In genomic region chr4:182556576-182556975, GRCh38 we compare ENCODE assay signal across 16 cellular contexts.
A peak's percentile ranks its signal among the peaks of the same experiment; 100 is the strongest.
DNase-seq lines count a peak whose midpoint lies in the region; ATAC-seq, FAIRE-seq and TF ChIP-seq lines count a peak whose summit lies in the region.
"Had no signal": no experiment of that assay in that cellular context is flagged by ENCODE, and none has a peak within 500 bp of the region (broad histone marks: within the 10 kb centered on the region; RNA-seq: fewer than 3 reads in every experiment).

No MANE protein-coding gene starts in this region.

- H3K4me1 ChIP-seq in NT2/D1 (ENCODE audit: insufficient read depth, insufficient read length) (no peaks in the 10 kb centered on the region), hepatocyte (ENCODE audit: insufficient read depth) (peaks cover 7% of the 10 kb centered on the region), HepG2 (ENCODE audit: insufficient read depth, low read length) (no peaks in the 10 kb centered on the region)

- TF ChIP-seq RAD21 in HepG2 (CRISPR knock-in tag; IDR thresholded peaks at IDR 0.05) = no peak

- ATAC-seq in Right ventricle myocardium superior (ENCODE audit: poor library complexity) (peak; percentile 34), Right ventricle myocardium inferior (no peak), HepG2 (no peak)
- ATAC-seq: stimulated activated naive CD8-positive, alpha-beta T cell treated with anti-CD3 and anti-CD28 coated beads, Interleukin-15, Interleukin-2, amounts not matched to agents 100 U/mL and 50 U/mL, for 24 hours had no signal

- in situ Hi-C loops in HepG2 (cut with HindIII; ENCODE audit: extremely low pct_ligation_motif_present, low pct_unique_long_range_greater_than_20kb) = no loop called here

- 57% methylated on average over 3 of the region's 3 CpGs for WGBS in hepatocyte (ENCODE audit: low lambda C conversion rate, missing lambda C conversion rate)
- WGBS in HepG2 (ENCODE audit: low lambda C conversion rate) = 6% methylated on average over 3 of the region's 3 CpGs

- TF ChIP-seq EP300 in HepG2 (IDR thresholded peaks at IDR 0.05; ENCODE audit: low read depth in 2 of 2, low read length in 2 of 2) (no peak), HepG2 (CRISPR knock-in tag; IDR thresholded peaks at IDR 0.05; ENCODE audit: borderline replicate concordance) (no peak)

- BruUV-seq in HepG2 (replicated peaks; lab: Mats Ljungman, UMichigan) = no TSS peak

- POLR2A ChIA-PET in HepG2 (lab: Yijun Ruan, JAX) = no interaction called here

- H3K9ac ChIP-seq in NT2/D1 (ENCODE audit: insufficient read length, low read depth) (peak overlapping the region; percentile 50), HepG2 (ENCODE audit: insufficient read depth, low read depth, low read length) (no peak overlapping the region)

- H3K36me3 ChIP-seq in NT2/D1 (ENCODE audit: insufficient read depth, insufficient read length, low read length) (no peaks in the 10 kb centered on the region), hepatocyte (replicated peaks; ENCODE audit: insufficient read depth, low read depth) (no peaks in the 10 kb centered on the region), HepG2 (replicated peaks in 1 of 2; ENCODE audit: control insufficient read depth in 1 of 2, insufficient read depth in 2 of 2, low read length in 2 of 2) (no peaks in the 10 kb centered on the region)

- CTCF ChIA-PET in HepG2 (lab: Yijun Ruan, JAX; ENCODE audit: low intra/inter-chr PET ratio, low total read pairs) = no interaction called here

- no peak overlapping the region for H2AFZ ChIP-seq in hepatocyte
- H2AFZ ChIP-seq in HepG2 (ENCODE audit: low read length) = no peak overlapping the region

- H3K4me2 ChIP-seq in hepatocyte (no peak overlapping the region), HepG2 (ENCODE audit: low read depth, low read length) (no peak overlapping the region)

- H4K20me1 ChIP-seq in hepatocyte (ENCODE audit: insufficient read depth, poor library complexity, severe bottlenecking) (no peaks in the 10 kb centered on the region), HepG2 (ENCODE audit: insufficient read depth, low read length) (no peaks in the 10 kb centered on the region)

- no peaks in the 10 kb centered on the region for H3K9me3 ChIP-seq in NT2/D1 (ENCODE audit: insufficient read depth, low read length)
- no peaks in the 10 kb centered on the region for H3K9me3 ChIP-seq in hepatocyte (ENCODE audit: low read depth)
- H3K9me3 ChIP-seq in HepG2 (ENCODE audit: low read length) = no peaks in the 10 kb centered on the region

- H3K9me2 ChIP-seq in hepatocyte (replicated peaks; ENCODE audit: insufficient read depth) = no peaks in the 10 kb centered on the region

- no peak for FAIRE-seq in HepG2 (lab: Jason Lieb, UNC)
- FAIRE-seq: GM19239 had no signal

- TF ChIP-seq POLR2A in HepG2 (IDR thresholded peaks at IDR 0.05; ENCODE audit: insufficient read depth in 1 of 2, low read depth in 2 of 2, low read length in 2 of 2) = no peak

- H3K27me3 ChIP-seq in NT2/D1 (ENCODE audit: insufficient read depth, insufficient read length) (no peaks in the 10 kb centered on the region), hepatocyte (no peaks in the 10 kb centered on the region), HepG2 (ENCODE audit: control insufficient read depth in 1 of 2, insufficient read depth in 2 of 2, low read length in 2 of 2) (no peaks in the 10 kb centered on the region)

- H3K27ac ChIP-seq in hepatocyte (peak overlapping the region; percentile 8), HepG2 (ENCODE audit: extremely low read length, insufficient read depth, low read length) (no peak overlapping the region)

- H3K79me2 ChIP-seq in hepatocyte (peaks cover 23% of the 10 kb centered on the region), HepG2 (ENCODE audit: insufficient read depth, low read length) (no peaks in the 10 kb centered on the region)

- DNase-seq in Right ventricle myocardium superior (no peak), Right ventricle myocardium inferior (ENCODE audit: missing footprints) (no peak), NT2/D1 (ENCODE audit: low read depth, low spot score) (no peak), hepatocyte (ENCODE audit: low spot score) (no peak), OCI-M1 (lab: John Stamatoyannopoulos, UW) (no peak), NCI-H2196 (lab: John Stamatoyannopoulos, UW; ENCODE audit: unreplicated experiment) (no peak), HepG2 (ENCODE audit: low spot score) (no peak)
- DNase-seq in effector CD8-positive, alpha-beta T cell (lab: John Stamatoyannopoulos, UW) = no peak
- DNase-seq: activated CD4-positive, alpha-beta T cell treated with anti-CD3 and anti-CD28 coated beads for 48 hours; activated T-cell treated with anti-CD3 and anti-CD28 coated beads for 4 hours; effector CD4-positive, alpha-beta T cell; NCI-H1694 treated with DMSO at 0.1 percent for 48 hours; SIG-M5; stimulated activated naive CD8-positive, alpha-beta T cell treated with anti-CD3 and anti-CD28 coated beads, Interleukin-15, Interleukin-2, amounts not matched to agents 100 U/mL and 50 U/mL, for 24 hours; T-helper 9 cell had no signal

- TF ChIP-seq CTCF in hepatocyte (IDR thresholded peaks at IDR 0.05; ENCODE audit: poor library complexity) = no peak
- TF ChIP-seq CTCF in HepG2 (CRISPR knock-in tag; IDR thresholded peaks at IDR 0.05) = no peak

- intact Hi-C loops in Right ventricle myocardium superior (cut with DNase I) = no loop called here
- intact Hi-C loops in Right ventricle myocardium inferior (cut with DNase I) = loop anchor here (10.0 kb wide), 1 partner anchor 248 kb away; no protein-coding TSS in a partner anchor
- intact Hi-C loops in HepG2 (cut with micrococcal nuclease; ENCODE audit: unreplicated experiment) = no loop called here

- H3K4me3 ChIP-seq in NT2/D1 (ENCODE audit: insufficient read length, low read depth) (no peak overlapping the region), hepatocyte (no peak overlapping the region), HepG2 (replicated peaks in 1 of 3; ENCODE audit: insufficient read depth in 1 of 3, low read depth in 2 of 3, low read length in 3 of 3) (no peak overlapping the region)

TF ChIP-seq in HepG2, 621 proteins besides CTCF, POLR2A, EP300 and RAD21:
- TF ChIP-seq ZNF326 (CRISPR knock-in tag; IDR thresholded peaks at IDR 0.05; ENCODE audit: borderline replicate concordance) = no peak
- no peak for TF ChIP-seq FIP1L1 (IDR thresholded peaks at IDR 0.05; ENCODE audit: borderline replicate concordance, insufficient read depth, low read depth, low read length)
- no peak for TF ChIP-seq ZBTB21 (CRISPR knock-in tag; IDR thresholded peaks at IDR 0.05)
- no peak for TF ChIP-seq SNRNP70 (IDR thresholded peaks at IDR 0.05; ENCODE audit: low read depth, low read length)
- no peak for TF ChIP-seq HMG20B (CRISPR knock-in tag; conservative IDR thresholded peaks at IDR 0.05)
- TF ChIP-seq HHEX (CRISPR knock-in tag; IDR thresholded peaks at IDR 0.05) = no peak
